8 cellular contexts compared by ENCODE assay signal in genomic region chr12:107986183-107986582, GRCh38.
"Had no signal": no experiment of that assay in that cellular context is flagged by ENCODE, and none has a peak within 500 bp of the region (broad histone marks: within the 10 kb centered on the region; RNA-seq: fewer than 3 reads in every experiment).

No MANE protein-coding gene starts in this region.

- H3K9ac ChIP-seq: KMS-11 had no signal

- ATAC-seq: HepG2 had no signal

- H3K4me3 Mint-ChIP-seq: IgD-negative memory B cell had no signal

- H3K27ac Mint-ChIP-seq: IgD-negative memory B cell had no signal

- H3K36me3 Mint-ChIP-seq: IgD-negative memory B cell had no signal

- FAIRE-seq: HepG2, HTR-8/SVneo had no signal

- DNase-seq: IMR-90, KBM-7, KG1 had no signal

- H3K9me3 Mint-ChIP-seq: IgD-negative memory B cell had no signal

- H3K27ac ChIP-seq: HL-60, KMS-11 had no signal

- H3K4me2 ChIP-seq: KMS-11 had no signal
